ENCODE assay signal across 13 cellular contexts in genomic region chr12:65699251-65699650, GRCh38.
A peak's percentile ranks its signal among the peaks of the same experiment; 100 is the strongest.
DNase-seq lines count a peak whose midpoint lies in the region; ATAC-seq, FAIRE-seq and TF ChIP-seq lines count a peak whose summit lies in the region.
"Had no signal": no experiment of that assay in that cellular context is flagged by ENCODE, and none has a peak within 500 bp of the region (broad histone marks: within the 10 kb centered on the region; RNA-seq: fewer than 3 reads in every experiment).

No MANE protein-coding gene starts in this region.

- H3K27me3 ChIP-seq in HepG2 (ENCODE audit: control insufficient read depth in 1 of 2, insufficient read depth in 2 of 2, low read length in 2 of 2) (peaks cover 0 to 1% of the 10 kb centered on the region in 2 experiments; a peak in 1 of 5 replicates), neuronal stem cell (ENCODE audit: control insufficient read depth in 3 of 3, insufficient read depth in 3 of 3, low read depth in 1 of 3, low read length in 3 of 3) (no peaks in the 10 kb centered on the region)
- H3K27me3 ChIP-seq: gastroesophageal sphincter had no signal

- ATAC-seq in HepG2 (no peak; the same call in 2 of the 3 replicates), HG02885 (IDR thresholded peaks at IDR 0.05; ENCODE audit: poor library complexity, unreplicated experiment) (no peak)
- ATAC-seq in activated T-cell treated with anti-CD3 and anti-CD28 coated beads, Interleukin-2, amount 50 U/mL, for 4 hours, result no peak
- ATAC-seq: gastroesophageal sphincter, natural killer cell had no signal

- H3K18ac ChIP-seq in neuronal stem cell (ENCODE audit: low read length), result no peak overlapping the region

- H3K36me3 ChIP-seq in HepG2 (replicated peaks in 1 of 2; ENCODE audit: control insufficient read depth in 1 of 2, insufficient read depth in 2 of 2, low read length in 2 of 2) (no peaks in the 10 kb centered on the region), neuronal stem cell (replicated peaks in 1 of 2; ENCODE audit: control insufficient read depth in 2 of 2, insufficient read depth in 2 of 2, low read length in 2 of 2) (no peaks in the 10 kb centered on the region)
- H3K36me3 ChIP-seq: gastroesophageal sphincter had no signal

- H4K8ac ChIP-seq in neuronal stem cell (ENCODE audit: low read depth, low read length), result no peak overlapping the region

- H3K4me3 ChIP-seq in LNCaP clone FGC (ENCODE audit: low read depth, low read length) (no peak overlapping the region), HepG2 (replicated peaks in 1 of 3; ENCODE audit: insufficient read depth in 1 of 3, low read depth in 2 of 3, low read length in 3 of 3) (no peak overlapping the region), neuronal stem cell (ENCODE audit: low read length in 2 of 2) (no peak overlapping the region)
- H3K4me3 ChIP-seq: gastroesophageal sphincter had no signal

- H3K23ac ChIP-seq in neuronal stem cell (ENCODE audit: low read depth, low read length, poor library complexity), result no peak overlapping the region

- no peaks in the 10 kb centered on the region for H3K79me1 ChIP-seq in neuronal stem cell (ENCODE audit: low read depth, low read length)

- 79% methylated on average over 2 of the region's 2 CpGs for WGBS in HepG2 (ENCODE audit: low lambda C conversion rate)
- WGBS in neuronal stem cell (ENCODE audit: extremely low coverage in 2 of 2, insufficient read length in 2 of 2, insufficient replicate concordance in 1 of 2), 2 donors, result no CpG with 5 or more reads among the region's 2 CpGs

- no peak overlapping the region for H2BK12ac ChIP-seq in neuronal stem cell (ENCODE audit: low read length)

- no peak overlapping the region for H3K4me2 ChIP-seq in HepG2 (ENCODE audit: low read depth, low read length)
- no peak overlapping the region for H3K4me2 ChIP-seq in neuronal stem cell (ENCODE audit: insufficient read depth, low read length, poor library complexity, severe bottlenecking)

- no TSS peak for BruUV-seq in HepG2 (replicated peaks; lab: Mats Ljungman, UMichigan)

- H3K79me2 ChIP-seq in HepG2 (ENCODE audit: insufficient read depth, low read length), result no peaks in the 10 kb centered on the region

- H3K4me1 Mint-ChIP-seq in CD14-positive monocyte, result peaks cover 18% of the 10 kb centered on the region
- no peaks in the 10 kb centered on the region for H3K4me1 Mint-ChIP-seq in activated T-cell treated with anti-CD3 and anti-CD28 coated beads, Interleukin-2, amount 50 U/mL, for 4 hours (ENCODE audit: low read depth)
- no peaks in the 10 kb centered on the region for H3K4me1 Mint-ChIP-seq in activated T-helper 2 cell treated with anti-CD3 and anti-CD28 coated beads, Interferon-gamma antibody, Interleukin-2, Interleukin-4, amounts not matched to agents 10 μg/mL and 5 μg/mL and 100 μg/mL, durations not matched to agents 14 hours and 24 hours and 36 hours (ENCODE audit: low read depth)
- H3K4me1 Mint-ChIP-seq: natural killer cell had no signal

- CTCF ChIA-PET in HepG2 (lab: Yijun Ruan, JAX; ENCODE audit: low intra/inter-chr PET ratio, low total read pairs), result no interaction called here

- H4K20me1 ChIP-seq in HepG2 (ENCODE audit: insufficient read depth, low read length), result no peaks in the 10 kb centered on the region

- no peak overlapping the region for H2BK15ac ChIP-seq in neuronal stem cell (ENCODE audit: low read length)

- H2BK5ac ChIP-seq in neuronal stem cell (ENCODE audit: low read length), result no peak overlapping the region

- H3K27me3 Mint-ChIP-seq in CD14-positive monocyte (ENCODE audit: low read depth in 3 of 3), result peaks cover 0 to 3% (median 2%) of the 10 kb centered on the region in 3 donors
- peaks cover 4% of the 10 kb centered on the region for H3K27me3 Mint-ChIP-seq in activated T-cell treated with anti-CD3 and anti-CD28 coated beads, Interleukin-2, amount 50 U/mL, for 4 hours (ENCODE audit: low read depth)
- H3K27me3 Mint-ChIP-seq in activated T-helper 2 cell treated with anti-CD3 and anti-CD28 coated beads, Interferon-gamma antibody, Interleukin-2, Interleukin-4, amounts not matched to agents 10 μg/mL and 5 μg/mL and 100 μg/mL, durations not matched to agents 14 hours and 24 hours and 36 hours (ENCODE audit: low read depth), result peaks cover 5% of the 10 kb centered on the region

- no peak overlapping the region for H3K4me3 Mint-ChIP-seq in CD14-positive monocyte
- H3K4me3 Mint-ChIP-seq in activated T-cell treated with anti-CD3 and anti-CD28 coated beads, Interleukin-2, amount 50 U/mL, for 4 hours, result no peak overlapping the region
- no peak overlapping the region for H3K4me3 Mint-ChIP-seq in activated T-helper 2 cell treated with anti-CD3 and anti-CD28 coated beads, Interferon-gamma antibody, Interleukin-2, Interleukin-4, amounts not matched to agents 10 μg/mL and 5 μg/mL and 100 μg/mL, durations not matched to agents 14 hours and 24 hours and 36 hours (ENCODE audit: low read depth)
- H3K4me3 Mint-ChIP-seq: natural killer cell had no signal

- DNase-seq in CD14-positive monocyte (ENCODE audit: low spot score), result no peak
- DNase-seq in LNCaP clone FGC (ENCODE audit: low read depth), result peak; percentile 65
- peak; percentile 82 for DNase-seq in amniotic epithelial cell (ENCODE audit: low read depth)
- no peak for DNase-seq in HepG2 (ENCODE audit: low spot score)
- DNase-seq in activated T-cell treated with anti-CD3 and anti-CD28 coated beads, Interleukin-2, amount 50 U/mL, for 4 hours, result no peak
- DNase-seq in neuronal stem cell (ENCODE audit: low spot score), result no peak
- DNase-seq in activated T-helper 2 cell treated with anti-CD3 and anti-CD28 coated beads, Interferon-gamma antibody, Interleukin-2, Interleukin-4, amounts not matched to agents 10 μg/mL and 5 μg/mL and 100 μg/mL, durations not matched to agents 14 hours and 24 hours and 36 hours (ENCODE audit: low spot score), result no peak
- DNase-seq: activated effector memory CD4-positive, alpha-beta T cell treated with Interleukin-2 at 50 U/mL for 16 hours; natural killer cell; NCI-H2081; stimulated activated CD4-positive, alpha-beta T cell treated with anti-CD3 and anti-CD28 coated beads, Interleukin-4, amount 100 ng/mL, for 24 hours had no signal

- H3K36me3 Mint-ChIP-seq in CD14-positive monocyte, result no peaks in the 10 kb centered on the region
- no peaks in the 10 kb centered on the region for H3K36me3 Mint-ChIP-seq in activated T-cell treated with anti-CD3 and anti-CD28 coated beads, Interleukin-2, amount 50 U/mL, for 4 hours (ENCODE audit: insufficient read depth)
- H3K36me3 Mint-ChIP-seq in activated T-helper 2 cell treated with anti-CD3 and anti-CD28 coated beads, Interferon-gamma antibody, Interleukin-2, Interleukin-4, amounts not matched to agents 10 μg/mL and 5 μg/mL and 100 μg/mL, durations not matched to agents 14 hours and 24 hours and 36 hours (ENCODE audit: low read depth), result no peaks in the 10 kb centered on the region
- H3K36me3 Mint-ChIP-seq: natural killer cell had no signal

- peaks cover 0 to 3% (median 0%) of the 10 kb centered on the region in 7 donors for H3K9me3 Mint-ChIP-seq in CD14-positive monocyte
- H3K9me3 Mint-ChIP-seq in activated T-cell treated with anti-CD3 and anti-CD28 coated beads, Interleukin-2, amount 50 U/mL, for 4 hours, result peaks cover 3% of the 10 kb centered on the region
- H3K9me3 Mint-ChIP-seq in activated T-helper 2 cell treated with anti-CD3 and anti-CD28 coated beads, Interferon-gamma antibody, Interleukin-2, Interleukin-4, amounts not matched to agents 10 μg/mL and 5 μg/mL and 100 μg/mL, durations not matched to agents 14 hours and 24 hours and 36 hours, result no peaks in the 10 kb centered on the region
- H3K9me3 Mint-ChIP-seq: natural killer cell had no signal

- TF ChIP-seq RAD21 in HepG2 (CRISPR knock-in tag; IDR thresholded peaks at IDR 0.05), result no peak

- H3K27ac Mint-ChIP-seq in CD14-positive monocyte, result no peak overlapping the region
- no peak overlapping the region for H3K27ac Mint-ChIP-seq in activated T-helper 2 cell treated with anti-CD3 and anti-CD28 coated beads, Interferon-gamma antibody, Interleukin-2, Interleukin-4, amounts not matched to agents 10 μg/mL and 5 μg/mL and 100 μg/mL, durations not matched to agents 14 hours and 24 hours and 36 hours
- H3K27ac Mint-ChIP-seq: natural killer cell had no signal

- no peaks in the 10 kb centered on the region for H3K9me3 ChIP-seq in HepG2 (ENCODE audit: low read length)
- no peaks in the 10 kb centered on the region for H3K9me3 ChIP-seq in neuronal stem cell (replicated peaks in 1 of 2; ENCODE audit: control insufficient read depth in 2 of 2, insufficient read depth in 1 of 2, low read depth in 1 of 2, low read length in 2 of 2)
- H3K9me3 ChIP-seq: gastroesophageal sphincter had no signal

- no peak overlapping the region for H2AK5ac ChIP-seq in neuronal stem cell (ENCODE audit: low read depth, low read length)

- H2BK120ac ChIP-seq in neuronal stem cell (ENCODE audit: low read depth, low read length), result no peak overlapping the region

- H3K4me1 ChIP-seq in HepG2 (ENCODE audit: insufficient read depth, low read length) (0 out of 2 replicates have a peak, but pooled peaks cover 10% of the 10 kb centered on the region), neuronal stem cell (ENCODE audit: control insufficient read depth in 2 of 2, insufficient read depth in 1 of 2, low read depth in 1 of 2, low read length in 2 of 2) (no peaks in the 10 kb centered on the region)

- TF ChIP-seq EP300 in HepG2 (IDR thresholded peaks at IDR 0.05; ENCODE audit: low read depth in 2 of 2, low read length in 2 of 2) (no peak), HepG2 (CRISPR knock-in tag; IDR thresholded peaks at IDR 0.05; ENCODE audit: borderline replicate concordance) (no peak)

- TF ChIP-seq POLR2A in HepG2 (IDR thresholded peaks at IDR 0.05; ENCODE audit: insufficient read depth in 1 of 2, low read depth in 2 of 2, low read length in 2 of 2), result no peak

- no peak overlapping the region for H3K4ac ChIP-seq in neuronal stem cell (ENCODE audit: low read length)

- peak; percentile 23 for TF ChIP-seq CTCF in CD14-positive monocyte (IDR thresholded peaks at IDR 0.05)
- TF ChIP-seq CTCF in LNCaP clone FGC (IDR thresholded peaks at IDR 0.05; ENCODE audit: control insufficient read depth, extremely low read depth, insufficient read depth), result peak; percentile 61
- no peak for TF ChIP-seq CTCF in HepG2 (CRISPR knock-in tag; IDR thresholded peaks at IDR 0.05)

- H2AFZ ChIP-seq in HepG2 (ENCODE audit: low read length), result no peak overlapping the region
- H2AFZ ChIP-seq in neuronal stem cell (ENCODE audit: low read length), result no peak overlapping the region

- peak; percentile 36 for FAIRE-seq in HepG2 (lab: Jason Lieb, UNC)

- intact Hi-C loops in CD14-positive monocyte (cut with micrococcal nuclease), result no loop called here
- intact Hi-C loops in HepG2 (cut with micrococcal nuclease; ENCODE audit: unreplicated experiment), result no loop called here
- intact Hi-C loops in activated T-helper 2 cell treated with anti-CD3 and anti-CD28 coated beads, Interferon-gamma antibody, Interleukin-2, Interleukin-4, amounts not matched to agents 10 μg/mL and 5 μg/mL and 100 μg/mL, durations not matched to agents 14 hours and 24 hours and 36 hours (cut with micrococcal nuclease), result no loop called here

- in situ Hi-C loops in HepG2 (cut with HindIII; ENCODE audit: extremely low pct_ligation_motif_present, low pct_unique_long_range_greater_than_20kb), result loop anchor here (25.0 kb wide), 1 partner anchor 387 kb away; no protein-coding TSS in a partner anchor

- H3K27ac ChIP-seq in HepG2 (ENCODE audit: extremely low read length, insufficient read depth, low read length) (no peak overlapping the region), neuronal stem cell (replicated peaks; ENCODE audit: low read length) (no peak overlapping the region)
- H3K27ac ChIP-seq: gastroesophageal sphincter had no signal

- H4K91ac ChIP-seq in neuronal stem cell (ENCODE audit: low read depth, low read length, poor library complexity), result no peak overlapping the region

- POLR2A ChIA-PET in HepG2 (lab: Yijun Ruan, JAX), result no interaction called here

- H3K9ac ChIP-seq in HepG2 (ENCODE audit: insufficient read depth, low read depth, low read length), result no peak overlapping the region
- no peak overlapping the region for H3K9ac ChIP-seq in neuronal stem cell (ENCODE audit: low read depth, low read length, poor library complexity)

- no peak overlapping the region for H3K14ac ChIP-seq in neuronal stem cell (ENCODE audit: low read length)

Comparison
In these comparisons a context has a peak if more than half of its experiments do, and no peak if none do; other contexts are left out.
1. DNase-seq: peak in LNCaP clone FGC (single experiment) and amniotic epithelial cell (single experiment); none in CD14-positive monocyte (single experiment), HepG2 (single experiment), activated T-cell treated with anti-CD3 and anti-CD28 coated beads, Interleukin-2, amount 50 U/mL, for 4 hours (single experiment), neuronal stem cell (single experiment) and activated T-helper 2 cell treated with anti-CD3 and anti-CD28 coated beads, Interferon-gamma antibody, Interleukin-2, Interleukin-4, amounts not matched to agents 10 μg/mL and 5 μg/mL and 100 μg/mL, durations not matched to agents 14 hours and 24 hours and 36 hours (single experiment).